ENCODE assay signal across 9 cellular contexts in the genomic region with DNA sequence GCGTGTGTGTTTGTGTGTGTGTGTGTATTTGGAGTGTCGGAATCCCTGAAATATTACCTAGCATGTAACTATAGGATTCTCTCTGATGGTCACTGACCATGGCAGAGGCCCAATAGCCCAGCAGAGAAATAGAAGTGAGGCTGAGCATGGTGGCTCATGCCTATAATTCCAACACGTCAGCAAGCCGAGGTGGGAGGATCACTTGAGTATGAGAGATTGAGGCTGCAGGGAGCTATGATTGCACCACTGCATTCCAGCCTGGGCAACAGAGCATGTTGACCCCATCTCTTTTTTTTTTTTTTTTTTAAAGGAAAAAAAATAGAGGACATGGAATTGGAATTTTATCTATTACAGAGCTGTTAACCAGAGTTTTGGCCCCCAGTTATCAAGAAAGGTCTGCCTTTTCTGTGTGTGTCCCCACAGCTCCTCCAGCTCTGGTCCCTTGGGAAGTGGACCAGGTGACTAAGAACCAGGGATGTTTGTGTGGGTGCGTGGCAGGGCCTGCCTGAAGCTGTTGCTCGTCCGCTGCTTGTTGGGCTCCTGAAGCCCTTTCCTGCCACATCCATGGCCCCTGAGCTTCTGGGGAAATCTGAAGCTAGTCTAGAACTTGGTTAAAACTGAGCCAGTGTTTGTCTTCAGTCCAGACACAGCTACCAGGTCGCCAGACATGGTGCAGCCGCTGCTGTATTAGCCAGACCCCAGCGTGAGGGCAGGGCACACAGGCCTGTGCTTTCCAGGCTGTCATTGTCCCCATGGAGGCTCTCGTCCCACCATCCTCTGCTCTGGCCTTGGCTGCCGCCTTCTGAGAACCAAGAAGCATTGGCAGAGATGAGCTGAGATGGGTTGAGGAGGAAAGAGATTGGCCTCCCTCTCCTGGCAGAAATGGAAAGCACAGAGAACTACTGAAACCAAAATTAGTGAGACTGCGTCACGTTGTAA. TPM values are rescaled to one million over a fixed set of nuclear protein-coding genes. Genes with fewer than 3 reads are reported as not detected.
DNase-seq lines count a peak whose midpoint lies in the region; ATAC-seq, FAIRE-seq and TF ChIP-seq lines count a peak whose summit lies in the region.
"Had no signal": no experiment of that assay in that cellular context is flagged by ENCODE, and none has a peak within 500 bp of the region (broad histone marks: within the 10 kb centered on the region; RNA-seq: fewer than 3 reads in every experiment).

No MANE protein-coding gene starts in this region.

- H3K4me1 ChIP-seq in upper lobe of right lung = peaks cover 5% of the 10 kb centered on the region

- DNase-seq in DMS114 treated with DMSO at 0.1 percent for 48 hours (lab: John Stamatoyannopoulos, UW; ENCODE audit: unreplicated experiment) (peak; percentile 68), NCI-H2171 treated with DMSO at 0.1 percent for 48 hours (lab: John Stamatoyannopoulos, UW) (peak; percentile 72), bronchial epithelial cell (ENCODE audit: low read depth) (peak; percentile 68), left kidney (ENCODE audit: low read depth, low spot score) (peak; percentile 83), upper lobe of right lung (no peak)
- DNase-seq in activated naive CD4-positive, alpha-beta T cell treated with anti-CD3 and anti-CD28 coated beads, Interleukin-2, amount 50 U/mL, for 16 hours = no peak
- no peak for DNase-seq in activated CD4-positive, alpha-beta T cell treated with anti-CD3 and anti-CD28 coated beads, Interleukin-2, amount 50 U/mL, for 1 hour
- no peak for DNase-seq in activated CD4-positive, alpha-beta T cell treated with anti-CD3 and anti-CD28 coated beads for 1 hour

- TF ChIP-seq CTCF in bronchial epithelial cell (IDR thresholded peaks at IDR 0.05; ENCODE audit: insufficient read depth, low read length, severe bottlenecking) (peak; percentile 88), upper lobe of right lung (IDR thresholded peaks at IDR 0.05) (peak; percentile 46)

- H3K36me3 ChIP-seq in bronchial epithelial cell (ENCODE audit: control insufficient read depth, insufficient read depth, low read length) (no peaks in the 10 kb centered on the region), upper lobe of right lung (no peaks in the 10 kb centered on the region)

- no peak overlapping the region for H3K4me3 ChIP-seq in bronchial epithelial cell (ENCODE audit: low read depth, low read length)
- no peak overlapping the region for H3K4me3 ChIP-seq in upper lobe of right lung

- H3K9me3 ChIP-seq in upper lobe of right lung = no peaks in the 10 kb centered on the region

- H3K27ac ChIP-seq in upper lobe of right lung = peak overlapping the region; percentile 36
- H3K27ac ChIP-seq: HL-60 had no signal

- intact Hi-C loops in upper lobe of right lung (cut with DNase I) = no loop called here

- peak; percentile 59 for ATAC-seq in upper lobe of right lung

- FAIRE-seq in bronchial epithelial cell (lab: Jason Lieb, UNC) = no peak

- H3K27me3 ChIP-seq in bronchial epithelial cell (ENCODE audit: control insufficient read depth, insufficient read depth, low read length) (no peaks in the 10 kb centered on the region), upper lobe of right lung (no peaks in the 10 kb centered on the region)

RNA-seq across cellular contexts. Expression of a gene that starts 25.5 kb away (rescaled TPM):
- 0.13 TPM in 1 of 2 replicates, not detected in the other for total RNA-seq in bronchial epithelial cell
- 21.8 TPM for total RNA-seq in upper lobe of right lung

RNA-seq across cellular contexts. Expression of a gene that starts 58.8 kb away (rescaled TPM):
- total RNA-seq in bronchial epithelial cell (under 0.01 TPM in 1 of 2 replicates, not detected in the other), upper lobe of right lung (1.8 TPM)

Comparison
In these comparisons a context has a peak if more than half of its experiments do, and no peak if none do; other contexts are left out.
1. DNase-seq: peak in DMS114 treated with DMSO at 0.1 percent for 48 hours (single experiment), NCI-H2171 treated with DMSO at 0.1 percent for 48 hours (single experiment), bronchial epithelial cell (single experiment) and left kidney (single experiment); none in upper lobe of right lung (single experiment), activated naive CD4-positive, alpha-beta T cell treated with anti-CD3 and anti-CD28 coated beads, Interleukin-2, amount 50 U/mL, for 16 hours (single experiment), activated CD4-positive, alpha-beta T cell treated with anti-CD3 and anti-CD28 coated beads, Interleukin-2, amount 50 U/mL, for 1 hour (single experiment) and activated CD4-positive, alpha-beta T cell treated with anti-CD3 and anti-CD28 coated beads for 1 hour (single experiment).
2. RNA of a gene that starts 25.5 kb away (total RNA-seq): 21.8 TPM in upper lobe of right lung (single experiment); 0.13 TPM in bronchial epithelial cell; every median in the first group is over 10 times any median in the second.